ENCODE assay signal across 8 cellular contexts in genomic region chr6:29926081-29926794, GRCh38. TPM values are rescaled to one million over a fixed set of nuclear protein-coding genes. Genes with fewer than 3 reads are reported as not detected.
DNase-seq lines count a peak whose midpoint lies in the region; ATAC-seq lines count a peak whose summit lies in the region.

No MANE protein-coding gene starts in this region.

- CTCF ChIA-PET in naive thymus-derived CD4-positive, alpha-beta T cell (lab: Charles Lee), result interaction anchor here (0.5 to 1.5 kb wide), 2 partner anchors 23 to 41 kb away, joined by 3 to 7 read pairs; no protein-coding TSS in a partner anchor

- peak overlapping the region; percentile 82 for H3K4me3 ChIP-seq in SJSA1
- peak overlapping the region; percentile 64 for H3K4me3 ChIP-seq in naive thymus-derived CD4-positive, alpha-beta T cell (ENCODE audit: low read length)

- no peaks in the 10 kb centered on the region for H3K27me3 ChIP-seq in SJSA1 (replicated peaks)
- H3K27me3 ChIP-seq in naive thymus-derived CD4-positive, alpha-beta T cell (ENCODE audit: control insufficient read depth in 2 of 2, insufficient read depth in 2 of 2, low read length in 2 of 2), result no peaks in the 10 kb centered on the region

- intact Hi-C loops in naive thymus-derived CD4-positive, alpha-beta T cell (cut with micrococcal nuclease), result loop anchor here (2.0 to 5.0 kb wide), 4 partner anchors 41 to 174 kb away; partner anchors contain the start of gene PPP1R11 (in 2 of the 2)

- peaks cover 4% of the 10 kb centered on the region for H3K36me3 ChIP-seq in SJSA1
- no peaks in the 10 kb centered on the region for H3K36me3 ChIP-seq in naive thymus-derived CD4-positive, alpha-beta T cell (ENCODE audit: control insufficient read depth in 2 of 3, insufficient read depth in 3 of 3, low read length in 3 of 3)

- H3K4me1 Mint-ChIP-seq in effector memory CD8-positive, alpha-beta T cell (ENCODE audit: low read depth in 2 of 2), result peaks cover 9 to 20% of the 10 kb centered on the region in 2 donors
- peaks cover 0 to 51% (median 15%) of the 10 kb centered on the region in 7 donors for H3K4me1 Mint-ChIP-seq in naive thymus-derived CD4-positive, alpha-beta T cell

- no peaks in the 10 kb centered on the region; the same call in 1 of the 2 replicates for H3K9me3 ChIP-seq in SJSA1 (replicated peaks)
- no peaks in the 10 kb centered on the region for H3K9me3 ChIP-seq in naive thymus-derived CD4-positive, alpha-beta T cell (ENCODE audit: control insufficient read depth in 2 of 3, low read length in 3 of 3)

- DNase-seq in AG20443 (ENCODE audit: low spot score) (peak; percentile 20), SJSA1 (ENCODE audit: low read depth in 1 of 2, low spot score in 2 of 2) (peak in 1 of 2 experiments; percentile 17), putamen (ENCODE audit: low spot score) (no peak), COR-L47 (lab: John Stamatoyannopoulos, UW) (no peak)
- no peak for DNase-seq in effector memory CD8-positive, alpha-beta T cell
- peak in 4 of 9 donors; percentile 17 to 56 (median 42) for DNase-seq in naive thymus-derived CD4-positive, alpha-beta T cell

- POLR2A ChIA-PET in naive thymus-derived CD4-positive, alpha-beta T cell (lab: Charles Lee), result interaction anchor here (1.1 to 6.3 kb wide), 9 partner anchors 13 to 62 kb away, joined by 3 to 35 read pairs (median 4); partner anchors contain the start of gene HLA-A

- peak overlapping the region; percentile 87 to 89 for H3K4me3 Mint-ChIP-seq in effector memory CD8-positive, alpha-beta T cell
- H3K4me3 Mint-ChIP-seq in naive thymus-derived CD4-positive, alpha-beta T cell, result peak overlapping the region in 9 of 10 donors; percentile 83 to 97 (median 94)

- H3K4me1 ChIP-seq in SJSA1 (replicated peaks), result peaks cover 14% of the 10 kb centered on the region
- peaks cover 4 to 15% of the 10 kb centered on the region in 2 donors for H3K4me1 ChIP-seq in naive thymus-derived CD4-positive, alpha-beta T cell (ENCODE audit: control insufficient read depth in 2 of 2, insufficient read depth in 2 of 2, low read length in 2 of 2)

- H3K36me3 Mint-ChIP-seq in effector memory CD8-positive, alpha-beta T cell (ENCODE audit: insufficient read depth), result peaks cover 4% of the 10 kb centered on the region
- peaks cover 0 to 21% (median 0%) of the 10 kb centered on the region in 5 donors for H3K36me3 Mint-ChIP-seq in naive thymus-derived CD4-positive, alpha-beta T cell

- H3K27me3 Mint-ChIP-seq in effector memory CD8-positive, alpha-beta T cell, result no peaks in the 10 kb centered on the region
- H3K27me3 Mint-ChIP-seq in naive thymus-derived CD4-positive, alpha-beta T cell, result peaks cover 0 to 7% (median 0%) of the 10 kb centered on the region in 5 donors

- no peaks in the 10 kb centered on the region for H3K9me3 Mint-ChIP-seq in effector memory CD8-positive, alpha-beta T cell
- H3K9me3 Mint-ChIP-seq in naive thymus-derived CD4-positive, alpha-beta T cell, result peaks cover 0 to 5% (median 0%) of the 10 kb centered on the region in 11 donors

- ATAC-seq in GM21717 (IDR thresholded peaks at IDR 0.05; ENCODE audit: unreplicated experiment) (peak; percentile 18), GM21360 (IDR thresholded peaks at IDR 0.05; ENCODE audit: unreplicated experiment) (no peak)
- peak; percentile 13 for ATAC-seq in effector memory CD8-positive, alpha-beta T cell (replicated peaks)
- peak; percentile 62 for ATAC-seq in naive thymus-derived CD4-positive, alpha-beta T cell

- peak overlapping the region; percentile 76 for H3K27ac ChIP-seq in SJSA1
- peak overlapping the region; percentile 95 for H3K27ac ChIP-seq in naive thymus-derived CD4-positive, alpha-beta T cell (ENCODE audit: low read depth, low read length)

- peak overlapping the region; percentile 96 to 98 for H3K27ac Mint-ChIP-seq in effector memory CD8-positive, alpha-beta T cell
- H3K27ac Mint-ChIP-seq in naive thymus-derived CD4-positive, alpha-beta T cell, result peak overlapping the region in 8 of 9 donors; percentile 90 to 99 (median 97)

RNA-seq across cellular contexts. Expression of gene HLA-A, which starts 16.1 kb away (rescaled TPM):
- total RNA-seq in SJSA1 (2014; rRNA removed; shearing (Covaris generic)), result 1,534 and 1,583 TPM in 2 replicates
- 1,000 to 10,000 TPM; 1,540 to 2,258 (median 1,836) TPM for total RNA-seq in naive thymus-derived CD4-positive, alpha-beta T cell
- 1,000 to 10,000 TPM; 2,350 to 3,318 TPM for polyA plus RNA-seq in naive thymus-derived CD4-positive, alpha-beta T cell
